In genomic region chr13:27587083-27587482, GRCh38 we compare ENCODE assay signal across 25 cellular contexts.
"Had no signal": no experiment of that assay in that cellular context is flagged by ENCODE, and none has a peak within 500 bp of the region (broad histone marks: within the 10 kb centered on the region; RNA-seq: fewer than 3 reads in every experiment).

No MANE protein-coding gene starts in this region.

- H3K27ac Mint-ChIP-seq: stimulated activated naive CD8-positive, alpha-beta T cell treated with anti-CD3 and anti-CD28 coated beads, Interleukin-15, Interleukin-2, amounts not matched to agents 100 ng/mL and 50 ng/mL, for 24 hours had no signal

- H3K27me3 Mint-ChIP-seq: central memory CD8-positive, alpha-beta T cell; stimulated activated naive CD8-positive, alpha-beta T cell treated with anti-CD3 and anti-CD28 coated beads, Interleukin-15, Interleukin-2, amounts not matched to agents 100 ng/mL and 50 ng/mL, for 24 hours had no signal

- H3K4me3 Mint-ChIP-seq: central memory CD8-positive, alpha-beta T cell; mesothelial cell of epicardium; neural crest cell; stimulated activated naive CD8-positive, alpha-beta T cell treated with anti-CD3 and anti-CD28 coated beads, Interleukin-15, Interleukin-2, amounts not matched to agents 100 ng/mL and 50 ng/mL, for 24 hours had no signal

- H3K9me3 Mint-ChIP-seq: central memory CD8-positive, alpha-beta T cell had no signal

- ATAC-seq: activated CD4-positive, CD25-positive, alpha-beta regulatory T cell treated with anti-CD3 and anti-CD28 coated beads, Interleukin-2, amount 50 U/mL, for 24 hours; naive thymus-derived CD4-positive, alpha-beta T cell; right lobe of liver had no signal

- DNase-seq: activated CD4-positive, alpha-beta T cell treated with anti-CD3 and anti-CD28 coated beads for 48 hours; activated CD4-positive, alpha-beta T cell treated with anti-CD3 and anti-CD28 coated beads, Interleukin-2, amount 50 U/mL, for 48 hours; activated CD8-positive, alpha-beta memory T cell treated with anti-CD3 and anti-CD28 coated beads, Interleukin-2, amount 50 U/mL, for 4 hours; activated gamma-delta T cell treated with Interleukin-2 at 50 U/mL for 16 hours; activated naive CD4-positive, alpha-beta T cell treated with anti-CD3 and anti-CD28 coated beads, Interleukin-2, amount 50 U/mL, for 16 hours; activated T-cell treated with anti-CD3 and anti-CD28 coated beads, Interleukin-2, amount 50 U/mL, for 1 hour; colonic mucosa; effector CD8-positive, alpha-beta T cell; esophagus squamous epithelium; foreskin melanocyte; heart right ventricle; kidney glomerular epithelial cell; mammary epithelial cell; naive thymus-derived CD4-positive, alpha-beta T cell; nucleus accumbens; right lobe of liver; stimulated activated CD4-positive, alpha-beta T cell treated with anti-CD3 and anti-CD28 coated beads, Interleukin-12 subunit alpha, Interleukin-12 subunit beta, amount 100 ng/mL, for 4 hours; stimulated activated CD4-positive, alpha-beta T cell treated with anti-CD3 and anti-CD28 coated beads, Interleukin-4, amount 100 ng/mL, for 1 hour; T-helper 9 cell; WERI-Rb-1 had no signal
